ENCODE assay signal across 8 cellular contexts in the genomic region with DNA sequence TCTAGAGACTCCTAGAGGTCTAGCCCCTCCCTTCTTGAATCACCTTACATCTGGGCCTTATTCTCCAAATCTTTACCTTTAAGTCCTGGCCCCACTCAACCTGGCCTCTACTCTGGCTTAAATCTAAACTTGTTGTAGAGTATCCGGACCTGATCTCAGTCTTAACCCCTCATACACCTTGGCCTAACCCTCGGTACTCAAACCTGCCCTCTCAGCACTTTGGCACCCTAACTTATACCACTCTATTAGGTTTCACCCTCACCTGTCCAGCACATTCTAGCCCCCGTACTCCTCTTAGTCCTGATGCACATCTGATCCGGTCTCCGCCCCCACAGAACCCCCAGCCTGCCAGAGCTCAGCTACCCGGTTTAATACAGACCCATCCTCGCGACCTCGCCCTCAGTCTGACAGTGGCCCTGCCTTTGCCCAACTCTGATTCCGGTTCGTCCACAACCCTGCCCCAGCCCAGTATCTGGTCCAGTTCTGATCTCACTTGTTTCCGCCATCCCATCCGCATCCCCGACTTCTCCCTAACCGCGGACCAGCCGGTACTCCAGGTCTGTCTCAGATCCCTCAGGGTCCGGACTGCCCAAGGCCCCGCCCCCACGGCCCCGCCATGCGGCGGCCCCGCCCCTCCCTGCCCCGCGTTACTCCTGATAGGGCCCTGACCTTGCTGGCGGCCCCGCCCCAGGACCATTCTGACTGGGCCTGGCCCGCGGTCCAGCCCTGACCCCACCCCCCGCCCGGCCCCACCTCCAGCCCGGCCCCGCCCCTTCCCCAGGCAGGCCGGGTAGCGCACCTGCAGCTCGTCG. TPM values are rescaled to one million over a fixed set of nuclear protein-coding genes. Genes with fewer than 3 reads are reported as not detected.
DNase-seq lines count a peak whose midpoint lies in the region; ATAC-seq, FAIRE-seq and TF ChIP-seq lines count a peak whose summit lies in the region.

No MANE protein-coding gene starts in this region.

- H3K27ac ChIP-seq in kidney (ENCODE audit: low read depth in 2 of 2, low read length in 2 of 2) = no peak overlapping the region

- no peak for FAIRE-seq in kidney (lab: Jason Lieb, UNC)

- ATAC-seq in GM18909 (IDR thresholded peaks at IDR 0.05; ENCODE audit: poor library complexity, unreplicated experiment) (peak; percentile 85), HG03175 (IDR thresholded peaks at IDR 0.05; ENCODE audit: unreplicated experiment) (peak; percentile 77)

- H3K9ac ChIP-seq in kidney (ENCODE audit: low read length in 2 of 2) = no peak overlapping the region

- peak overlapping the region; percentile 70 to 71 for H3K4me3 ChIP-seq in kidney (ENCODE audit: low read length in 2 of 2)

- peaks cover 0 to 1% of the 10 kb centered on the region in 2 donors for H3K36me3 ChIP-seq in kidney (ENCODE audit: control insufficient read depth in 1 of 2, insufficient read depth in 2 of 2, low read length in 2 of 2)

- DNase-seq in NCI-H446 (lab: John Stamatoyannopoulos, UW) (peak; percentile 66 to 90), cerebellar nuclear complex (lab: John Stamatoyannopoulos, UW) (peak; percentile 55 to 57), kidney (peak; percentile 98), cortex of kidney (lab: John Stamatoyannopoulos, UW) (no peak)
- DNase-seq in activated CD4-positive, alpha-beta T cell treated with anti-CD3 and anti-CD28 coated beads for 24 hours (ENCODE audit: low read depth in 2 of 2) = peak; percentile 64 to 76
- peak; percentile 77 for DNase-seq in stimulated activated CD4-positive, alpha-beta T cell treated with anti-CD3 and anti-CD28 coated beads, Interleukin-12 subunit alpha, Interleukin-12 subunit beta, amount 100 ng/mL, for 4 hours

- intact Hi-C loops in kidney (cut with DNase I) = no loop called here

- H3K9me3 ChIP-seq in kidney (ENCODE audit: control insufficient read depth in 1 of 2, low read length in 2 of 2) = no peaks in the 10 kb centered on the region

- peaks cover 9 to 17% of the 10 kb centered on the region in 2 donors for H3K4me1 ChIP-seq in kidney (ENCODE audit: control insufficient read depth in 1 of 2, insufficient read depth in 1 of 2, low read depth in 1 of 2, low read length in 2 of 2)

- no peak for TF ChIP-seq CTCF in kidney (IDR thresholded peaks at IDR 0.05; ENCODE audit: borderline replicate concordance, extremely low read depth, insufficient read depth)

RNA-seq across cellular contexts. Expression of a gene that starts 1.4 kb away (rescaled TPM):
- total RNA-seq in kidney = 6.2 TPM
- polyA plus RNA-seq in kidney (ENCODE audit: insufficient read depth, low read depth, low replicate concordance) = 3.2 TPM
